Comparison of ENCODE assay signal across 10 cellular contexts in the genomic region with DNA sequence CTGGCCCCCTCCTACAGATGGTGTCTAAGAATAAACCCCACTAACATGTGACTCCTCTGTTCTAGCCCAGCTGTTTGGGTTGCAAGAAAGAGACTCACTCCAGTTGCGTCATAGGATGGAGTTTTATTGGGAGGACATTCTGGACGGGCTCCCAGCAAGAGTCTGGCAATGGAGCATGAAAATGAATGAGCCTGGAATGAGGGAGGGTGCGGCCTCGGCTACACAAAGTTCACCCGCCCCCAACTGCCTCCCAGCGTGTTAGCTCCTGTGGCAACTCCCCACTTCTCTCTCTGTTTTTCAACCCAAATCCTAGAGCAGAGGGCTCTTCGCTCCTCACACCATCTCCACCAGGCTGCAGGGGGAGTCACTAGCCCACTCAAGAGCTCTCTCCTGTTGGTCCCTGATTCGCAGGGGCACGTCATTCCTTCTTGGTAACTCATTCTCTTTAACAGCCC. TPM values are rescaled to one million over a fixed set of nuclear protein-coding genes. Genes with fewer than 3 reads are reported as not detected.
DNase-seq lines count a peak whose midpoint lies in the region; FAIRE-seq and TF ChIP-seq lines count a peak whose summit lies in the region.
"Had no signal": no experiment of that assay in that cellular context is flagged by ENCODE, and none has a peak within 500 bp of the region (broad histone marks: within the 10 kb centered on the region; RNA-seq: fewer than 3 reads in every experiment).

No MANE protein-coding gene starts in this region.

- WGBS in suprapubic skin: 32% methylated on average over 6 of the region's 9 CpGs

- H3K4me3 ChIP-seq in breast epithelium (no peak overlapping the region), suprapubic skin (no peak overlapping the region)

- no peak for TF ChIP-seq EP300 in suprapubic skin (IDR thresholded peaks at IDR 0.05)

- H3K4me1 ChIP-seq in breast epithelium: no peaks in the 10 kb centered on the region
- H3K4me1 ChIP-seq in suprapubic skin: peaks cover 19% of the 10 kb centered on the region

- H3K36me3 ChIP-seq in breast epithelium (no peaks in the 10 kb centered on the region), suprapubic skin (no peaks in the 10 kb centered on the region)

- H3K27ac ChIP-seq in breast epithelium (peak overlapping the region; percentile 31 to 87), suprapubic skin (peak overlapping the region; percentile 76)

- DNase-seq in HTR-8/SVneo (ENCODE audit: insufficient read length, low spot score) (peak; percentile 56), breast epithelium (ENCODE audit: low spot score in 2 of 2) (peak in 1 of 2 donors; percentile 41), kidney tubule cell (ENCODE audit: low spot score) (peak; percentile 66), suprapubic skin (ENCODE audit: low spot score in 2 of 2) (peak in 1 of 2 donors; percentile 92), D721Med (ENCODE audit: insufficient read length, low spot score) (no peak), cerebellum (ENCODE audit: low spot score) (no peak), ecto neural progenitor cell (ENCODE audit: low spot score) (no peak), activated T-cell treated with anti-CD3 and anti-CD28 coated beads for 4 hours (no peak)
- DNase-seq: activated naive CD4-positive, alpha-beta T cell treated with anti-CD3 and anti-CD28 coated beads, Interleukin-2, amount 50 U/mL, for 16 hours had no signal

- FAIRE-seq in HTR-8/SVneo (lab: Jason Lieb, UNC) (peak; percentile 81), D721Med (lab: Jason Lieb, UNC) (no peak)
- FAIRE-seq: GM19239 had no signal

- H3K9me3 ChIP-seq in breast epithelium: no peaks in the 10 kb centered on the region
- no peaks in the 10 kb centered on the region for H3K9me3 ChIP-seq in suprapubic skin

- intact Hi-C loops in breast epithelium (cut with DNase I; ENCODE audit: low total_unique reads): no loop called here

- TF ChIP-seq POLR2A in breast epithelium (IDR thresholded peaks at IDR 0.05) (no peak), suprapubic skin (IDR thresholded peaks at IDR 0.05) (no peak)

- TF ChIP-seq CTCF in breast epithelium (IDR thresholded peaks at IDR 0.05) (no peak), suprapubic skin (IDR thresholded peaks at IDR 0.05) (no peak), D721Med (IDR thresholded peaks at IDR 0.05; ENCODE audit: insufficient read depth, missing control alignments) (no peak)

- peaks cover 0 to 7% of the 10 kb centered on the region in 2 donors for H3K27me3 ChIP-seq in breast epithelium
- peaks cover 7% of the 10 kb centered on the region for H3K27me3 ChIP-seq in suprapubic skin

RNA-seq across cellular contexts. Expression of gene ADAM33, which starts 5.1 kb away (rescaled TPM):
- total RNA-seq in breast epithelium (10 to 100 TPM; 29.4 to 39.5 (median 37.4) TPM), suprapubic skin (10 to 100 TPM in 3 of 4 donors, 1 to 10 TPM in 1; 6.3 to 24.3 (median 13.4) TPM), cerebellum (6.3 TPM)

RNA-seq across cellular contexts. Expression of gene GFRA4, which starts 23.7 kb away (rescaled TPM):
- total RNA-seq in breast epithelium: not detected
- total RNA-seq in suprapubic skin: not detected
- not detected for total RNA-seq in cerebellum

RNA-seq across cellular contexts. Expression of gene SIGLEC1, which starts 25.5 kb away (rescaled TPM):
- total RNA-seq in breast epithelium (10 to 100 TPM in 1 of 3 donors, 1 to 10 TPM in 2; 2.0 to 32.0 (median 6.9) TPM), suprapubic skin (1 to 10 TPM in 2 of 4 donors, under 1 TPM in 2; 0.60 to 3.5 (median 1.1) TPM), cerebellum (0.82 TPM)

RNA-seq across cellular contexts. Expression of gene HSPA12B, which starts 45.6 kb away (rescaled TPM):
- total RNA-seq in breast epithelium: 10 to 100 TPM in 1 of 3 donors, 1 to 10 TPM in 2; 7.0 to 25.2 (median 9.3) TPM
- 1 to 10 TPM; 1.9 to 8.7 (median 4.4) TPM for total RNA-seq in suprapubic skin
- 3.3 TPM for total RNA-seq in cerebellum

Comparison
In these comparisons a context has a peak if more than half of its experiments do, and no peak if none do; other contexts are left out.
1. DNase-seq: peak in HTR-8/SVneo (single experiment) and kidney tubule cell (single experiment); none in D721Med (single experiment), cerebellum (single experiment), ecto neural progenitor cell (single experiment) and activated T-cell treated with anti-CD3 and anti-CD28 coated beads for 4 hours (single experiment).